In genomic region chr11:14411818-14412217, GRCh38 we compare ENCODE assay signal across 14 cellular contexts. TPM values are rescaled to one million over a fixed set of nuclear protein-coding genes. Genes with fewer than 3 reads are reported as not detected.
DNase-seq lines count a peak whose midpoint lies in the region; ATAC-seq, FAIRE-seq and TF ChIP-seq lines count a peak whose summit lies in the region.
"Had no signal": no experiment of that assay in that cellular context is flagged by ENCODE, and none has a peak within 500 bp of the region (broad histone marks: within the 10 kb centered on the region; RNA-seq: fewer than 3 reads in every experiment).

No MANE protein-coding gene starts in this region.

- H3K27ac ChIP-seq in keratinocyte (ENCODE audit: control insufficient read depth, insufficient read depth, low read length): no peak overlapping the region
- peak overlapping the region; percentile 53 for H3K27ac ChIP-seq in vagina
- H3K27ac ChIP-seq in uterus: no peak overlapping the region

- no peak overlapping the region for H3K9ac ChIP-seq in keratinocyte (ENCODE audit: control insufficient read depth, extremely low read depth, insufficient read depth, low read length)

- peak overlapping the region; percentile 17 for H3K4me2 ChIP-seq in keratinocyte (ENCODE audit: control insufficient read depth, extremely low read depth, insufficient read depth, low read depth, low read length)

- POLR2A ChIA-PET in MCF 10A (lab: Yijun Ruan, JAX): interaction anchor here (1.0 to 3.8 kb wide), 10 partner anchors 11 to 111 kb away, joined by 3 to 26 read pairs (median 5); no protein-coding TSS in a partner anchor

- CTCF ChIA-PET in MCF 10A (lab: Yijun Ruan, JAX): interaction anchor here (1.8 to 2.5 kb wide), 3 partner anchors 39 to 109 kb away, joined by 4 to 10 read pairs (median 7); no protein-coding TSS in a partner anchor

- no peaks in the 10 kb centered on the region for H3K9me3 ChIP-seq in keratinocyte (ENCODE audit: control insufficient read depth, low read depth, low read length)
- H3K9me3 ChIP-seq in vagina: no peaks in the 10 kb centered on the region
- no peaks in the 10 kb centered on the region for H3K9me3 ChIP-seq in uterus
- H3K9me3 ChIP-seq: esophagus squamous epithelium had no signal

- H3K9me1 ChIP-seq in keratinocyte (ENCODE audit: control insufficient read depth, extremely low read depth, insufficient read depth, low read length): peaks cover 2% of the 10 kb centered on the region

- H3K36me3 ChIP-seq in keratinocyte (ENCODE audit: control insufficient read depth in 2 of 2, extremely low read depth in 1 of 2, insufficient read depth in 2 of 2, low read length in 2 of 2) (no peaks in the 10 kb centered on the region), vagina (no peaks in the 10 kb centered on the region), uterus (no peaks in the 10 kb centered on the region)
- H3K36me3 ChIP-seq: esophagus squamous epithelium had no signal

- no peak for TF ChIP-seq POLR2A in vagina (IDR thresholded peaks at IDR 0.05)
- no peak for TF ChIP-seq POLR2A in uterus (IDR thresholded peaks at IDR 0.05)

- H3K4me1 Mint-ChIP-seq in MCF 10A (ENCODE audit: insufficient read depth, unreplicated experiment): peaks cover 60% of the 10 kb centered on the region

- ATAC-seq in HG03439 (IDR thresholded peaks at IDR 0.05; ENCODE audit: unreplicated experiment): no peak

- intact Hi-C loops in MCF 10A (cut with micrococcal nuclease) (no loop called here), vagina (cut with DNase I) (no loop called here), uterus (cut with DNase I; ENCODE audit: low total_unique reads) (no loop called here)

- H3K27me3 ChIP-seq in keratinocyte (ENCODE audit: control insufficient read depth, extremely low read depth, insufficient read depth, low read length) (no peaks in the 10 kb centered on the region), vagina (no peaks in the 10 kb centered on the region), uterus (no peaks in the 10 kb centered on the region)
- H3K27me3 ChIP-seq: esophagus squamous epithelium had no signal

- peak; percentile 83 for FAIRE-seq in keratinocyte (lab: Jason Lieb, UNC)
- FAIRE-seq: HTR-8/SVneo had no signal

- H3K4me3 Mint-ChIP-seq in MCF 10A (ENCODE audit: unreplicated experiment): no peak overlapping the region
- H3K4me3 Mint-ChIP-seq: activated CD4-positive, alpha-beta T cell treated with anti-CD3 and anti-CD28 coated beads, Interleukin-2, amount 10 ng/mL, durations not matched to agents 24 days and 14 days; memory B cell; stimulated activated naive CD8-positive, alpha-beta T cell treated with anti-CD3 and anti-CD28 coated beads, Interleukin-15, Interleukin-2, amounts not matched to agents 100 ng/mL and 50 ng/mL, for 24 hours had no signal

- no peaks in the 10 kb centered on the region for H3K79me2 ChIP-seq in keratinocyte (ENCODE audit: control insufficient read depth, insufficient read depth, low read length)

- no peaks in the 10 kb centered on the region for H3K9me3 Mint-ChIP-seq in MCF 10A (ENCODE audit: unreplicated experiment)
- H3K9me3 Mint-ChIP-seq: activated CD4-positive, alpha-beta T cell treated with anti-CD3 and anti-CD28 coated beads, Interleukin-2, amount 10 ng/mL, durations not matched to agents 24 days and 14 days; memory B cell; stimulated activated naive CD8-positive, alpha-beta T cell treated with anti-CD3 and anti-CD28 coated beads, Interleukin-15, Interleukin-2, amounts not matched to agents 100 ng/mL and 50 ng/mL, for 24 hours had no signal

- H3K27ac Mint-ChIP-seq in MCF 10A (ENCODE audit: low read depth, unreplicated experiment): peak overlapping the region; percentile 50
- H3K27ac Mint-ChIP-seq: activated CD4-positive, alpha-beta T cell treated with anti-CD3 and anti-CD28 coated beads, Interleukin-2, amount 10 ng/mL, durations not matched to agents 24 days and 14 days; memory B cell; stimulated activated naive CD8-positive, alpha-beta T cell treated with anti-CD3 and anti-CD28 coated beads, Interleukin-15, Interleukin-2, amounts not matched to agents 100 ng/mL and 50 ng/mL, for 24 hours had no signal

- DNase-seq in HPDE6-E6E7 (ENCODE audit: extremely low spot score) (peak; percentile 16), MCF 10A (ENCODE audit: unreplicated experiment) (peak; percentile 96), keratinocyte (ENCODE audit: low read depth, low spot score) (no peak), vagina (ENCODE audit: extremely low spot score in 2 of 2) (no peak), HT-29 (ENCODE audit: low spot score) (no peak), uterus (no peak)
- DNase-seq: activated CD4-positive, alpha-beta T cell treated with anti-CD3 and anti-CD28 coated beads, Interleukin-2, amount 10 ng/mL, durations not matched to agents 24 days and 14 days; esophagus squamous epithelium; GDM1; stimulated activated CD4-positive, alpha-beta T cell treated with anti-CD3 and anti-CD28 coated beads, Interleukin-15, amount 100 ng/mL, for 24 hours had no signal

- H4K20me1 ChIP-seq in keratinocyte (ENCODE audit: control insufficient read depth, extremely low read depth, insufficient read depth, low read length): no peaks in the 10 kb centered on the region

- dilution Hi-C loops in keratinocyte (cut with MboI; ENCODE audit: extremely low pct_ligation_motif_present, low sequenced_read_pairs): no loop called here

- BruUV-seq in MCF 10A (replicated peaks; lab: Mats Ljungman, UMichigan): no TSS peak

- no peaks in the 10 kb centered on the region for H3K27me3 Mint-ChIP-seq in MCF 10A (ENCODE audit: insufficient read depth, unreplicated experiment)
- H3K27me3 Mint-ChIP-seq: activated CD4-positive, alpha-beta T cell treated with anti-CD3 and anti-CD28 coated beads, Interleukin-2, amount 10 ng/mL, durations not matched to agents 24 days and 14 days; memory B cell; stimulated activated naive CD8-positive, alpha-beta T cell treated with anti-CD3 and anti-CD28 coated beads, Interleukin-15, Interleukin-2, amounts not matched to agents 100 ng/mL and 50 ng/mL, for 24 hours had no signal

- H3K36me3 Mint-ChIP-seq in MCF 10A (ENCODE audit: insufficient read depth, unreplicated experiment): no peaks in the 10 kb centered on the region
- H3K36me3 Mint-ChIP-seq: memory B cell had no signal

- no peak for TF ChIP-seq CTCF in MCF 10A (IDR thresholded peaks at IDR 0.05; ENCODE audit: unreplicated experiment)
- no peak for TF ChIP-seq CTCF in keratinocyte (optimal IDR thresholded peaks at IDR 0.05 in 1 of 3, IDR thresholded peaks at IDR 0.05 in 1 of 3, conservative IDR thresholded peaks at IDR 0.05 in 1 of 3; ENCODE audit: extremely low read depth in 1 of 3, insufficient read depth in 2 of 3, low read length in 3 of 3)
- no peak for TF ChIP-seq CTCF in vagina (IDR thresholded peaks at IDR 0.05)
- no peak for TF ChIP-seq CTCF in uterus (IDR thresholded peaks at IDR 0.05)

- no peak overlapping the region for H2AFZ ChIP-seq in keratinocyte (ENCODE audit: control insufficient read depth, low read length)

- peaks cover 57% of the 10 kb centered on the region for H3K4me1 ChIP-seq in keratinocyte (ENCODE audit: control insufficient read depth, extremely low read depth, insufficient read depth, low read length)
- H3K4me1 ChIP-seq in vagina: peaks cover 11% of the 10 kb centered on the region
- no peaks in the 10 kb centered on the region for H3K4me1 ChIP-seq in uterus

- H3K4me3 ChIP-seq in keratinocyte (ENCODE audit: control insufficient read depth in 2 of 3, extremely low read depth in 1 of 3, insufficient read depth in 2 of 3, low read depth in 1 of 3, low read length in 3 of 3) (no peak overlapping the region), vagina (no peak overlapping the region), uterus (no peak overlapping the region)
- H3K4me3 ChIP-seq: esophagus squamous epithelium had no signal

RNA-seq across cellular contexts. Expression of gene RRAS2, which starts 52.8 kb away (rescaled TPM):
- total RNA-seq in MCF 10A (2022) (128 and 145 TPM in 2 replicates), vagina (32.7 TPM), uterus (10 to 100 TPM; 18.7 to 43.6 (median 36.8) TPM)
- 52.2 to 99.3 TPM (median 54.4 TPM) in 3 replicates for polyA plus RNA-seq in keratinocyte
- polyA plus RNA-seq in keratinocyte (2011; ENCODE audit: low read depth): 167 TPM
- 55.6 and 125 TPM in 2 replicates for polyA plus RNA-seq in keratinocyte (2011; cell fraction: cytosol; rRNA removed)
- polyA plus RNA-seq in keratinocyte (2011; cell fraction: nucleus; rRNA removed): 34.4 and 46.8 TPM in 2 replicates
- 54.5 and 85.9 TPM in 2 replicates for polyA plus RNA-seq in keratinocyte (2012; ENCODE audit: low replicate concordance)
- 5.9 to 58.9 TPM (median 22.4 TPM) in 3 replicates for polyA minus RNA-seq in keratinocyte
- 77.7 TPM for polyA minus RNA-seq in keratinocyte (2011; cell fraction: cytosol; rRNA and poly(A)+ RNA removed)
- polyA minus RNA-seq in keratinocyte (2011; cell fraction: nucleus; rRNA and poly(A)+ RNA removed): 27.5 and 43.4 TPM in 2 replicates
- 74.8 and 78.3 TPM in 2 replicates for total RNA-seq in HT-29 (2014; rRNA removed; shearing (Covaris generic))

Comparison
In these comparisons a context has a peak if more than half of its experiments do, and no peak if none do; other contexts are left out.
1. DNase-seq: peak in HPDE6-E6E7 (single experiment) and MCF 10A (single experiment); none in keratinocyte (single experiment), vagina (0 of 2), HT-29 (single experiment) and uterus (0 of 2).